Comparison of ENCODE assay signal across 13 cellular contexts in the genomic region with DNA sequence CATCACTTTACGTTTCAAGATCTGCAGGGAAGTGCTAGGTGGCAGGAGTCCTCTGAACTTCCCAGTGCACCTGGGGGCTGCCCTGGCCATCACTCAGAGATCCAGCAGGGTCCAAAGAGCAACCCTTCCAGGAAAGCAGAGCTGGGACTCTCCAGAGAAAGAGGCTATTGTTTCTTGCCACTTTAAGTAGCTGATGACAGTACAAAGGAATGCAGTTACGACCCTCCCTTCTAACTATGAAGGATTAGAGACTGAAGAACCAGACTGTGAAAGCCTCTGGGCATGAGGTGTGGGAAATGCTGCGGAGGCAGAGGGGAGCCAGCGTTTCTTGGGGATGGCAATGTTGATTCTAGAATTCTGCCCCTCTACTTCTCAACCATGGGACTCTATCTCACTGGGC.
A peak's percentile ranks its signal among the peaks of the same experiment; 100 is the strongest.
DNase-seq lines count a peak whose midpoint lies in the region; ATAC-seq, FAIRE-seq and TF ChIP-seq lines count a peak whose summit lies in the region.
"Had no signal": no experiment of that assay in that cellular context is flagged by ENCODE, and none has a peak within 500 bp of the region (broad histone marks: within the 10 kb centered on the region; RNA-seq: fewer than 3 reads in every experiment).

No MANE protein-coding gene starts in this region.

- H3K9ac ChIP-seq in HCT116 (ENCODE audit: low read length) = no peak overlapping the region

- no peaks in the 10 kb centered on the region for H4K20me1 ChIP-seq in HCT116 (ENCODE audit: insufficient read depth)

- H3K36me3 ChIP-seq in HCT116 (ENCODE audit: control insufficient read depth in 1 of 2, insufficient read depth in 2 of 2, low read length in 2 of 2) (no peaks in the 10 kb centered on the region), upper lobe of right lung (no peaks in the 10 kb centered on the region)

- TF ChIP-seq POLR2A in HCT116 (IDR thresholded peaks at IDR 0.05; ENCODE audit: borderline replicate concordance, extremely low read depth, insufficient read depth, insufficient read length) = no peak

- ATAC-seq in HCT116 (peak; percentile 78), HG03139 (IDR thresholded peaks at IDR 0.05; ENCODE audit: unreplicated experiment) (no peak), upper lobe of right lung (no peak)
- ATAC-seq: CD8-positive, alpha-beta T cell had no signal

- H3K27ac ChIP-seq in HCT116 (ENCODE audit: low read depth, low read length) = no peak overlapping the region
- H3K27ac ChIP-seq in upper lobe of right lung = no peak overlapping the region
- H3K27ac ChIP-seq: RWPE1 had no signal

- H3K9me3 ChIP-seq in HCT116 (ENCODE audit: control insufficient read depth in 1 of 2, insufficient read depth in 1 of 2, low read depth in 1 of 2, low read length in 2 of 2) (no peaks in the 10 kb centered on the region), upper lobe of right lung (no peaks in the 10 kb centered on the region)

- no peak overlapping the region for H3K4me3 ChIP-seq in HCT116 (replicated peaks in 1 of 2; ENCODE audit: low read depth in 1 of 2, low read length in 2 of 2)
- no peak overlapping the region for H3K4me3 ChIP-seq in upper lobe of right lung

- no peak for FAIRE-seq in frontal cortex (lab: Jason Lieb, UNC)
- FAIRE-seq: TTC549 had no signal

- no peaks in the 10 kb centered on the region for H3K9me2 ChIP-seq in HCT116 (ENCODE audit: insufficient read depth)

- H3K27me3 ChIP-seq in HCT116 (ENCODE audit: insufficient read depth, low read length) (no peaks in the 10 kb centered on the region), upper lobe of right lung (no peaks in the 10 kb centered on the region)

- no peak for TF ChIP-seq RAD21 in HCT116 (IDR thresholded peaks at IDR 0.05; ENCODE audit: low read depth)

- intact Hi-C loops in HCT116 (cut with micrococcal nuclease) = no loop called here
- intact Hi-C loops in upper lobe of right lung (cut with DNase I) = no loop called here

- DNase-seq in HCT116 (ENCODE audit: low read depth, low spot score) (peak; percentile 63), SW480 (ENCODE audit: low spot score) (peak; percentile 73), iPS DF 19.7 (ENCODE audit: low read depth, low spot score) (peak; percentile 54), retina (peak; percentile 52), upper lobe of right lung (no peak), frontal cortex (ENCODE audit: low spot score in 2 of 2) (no peak)
- DNase-seq: activated naive CD4-positive, alpha-beta T cell treated with anti-CD3 and anti-CD28 coated beads, Interleukin-2, amount 50 U/mL, for 16 hours; CD8-positive, alpha-beta T cell; head of caudate nucleus; Kasumi-1 had no signal

- RAD21 ChIA-PET in HCT116 (lab: Charles Lee; ENCODE audit: low non-redundant PET in 1 of 2, low total read pairs in 2 of 2, uncharacterized antibody in 2 of 2, unreplicated experiment in 2 of 2) = no interaction called here

- peak overlapping the region; percentile 23 for H2AFZ ChIP-seq in HCT116 (ENCODE audit: low read depth, low read length, poor library complexity, severe bottlenecking)

- TF ChIP-seq CTCF in HCT116 (IDR thresholded peaks at IDR 0.05 in 2 of 3, conservative IDR thresholded peaks at IDR 0.05 in 1 of 3; ENCODE audit: borderline replicate concordance in 1 of 3, insufficient read depth in 1 of 3, low read depth in 2 of 3, low read length in 2 of 3) (no peak), upper lobe of right lung (IDR thresholded peaks at IDR 0.05) (no peak)

- POLR2A ChIA-PET in HCT116 (lab: Charles Lee) = no interaction called here

- CTCF ChIA-PET in HCT116 (lab: Charles Lee) = no interaction called here

- no TSS peak for BruUV-seq in HCT116 (replicated peaks; lab: Mats Ljungman, UMichigan)

- no peaks in the 10 kb centered on the region for H3K79me2 ChIP-seq in HCT116 (ENCODE audit: insufficient read depth, low read length)

- H3K4me1 ChIP-seq in HCT116 (ENCODE audit: control insufficient read depth in 1 of 2, insufficient read depth in 2 of 2, low read length in 2 of 2) = peaks cover 8 to 46% of the 10 kb centered on the region in 2 experiments; a peak in 3 of 4 replicates
- H3K4me1 ChIP-seq in upper lobe of right lung = peaks cover 4% of the 10 kb centered on the region

- peak overlapping the region; percentile 55 for H3K4me2 ChIP-seq in HCT116 (ENCODE audit: low read length)

TF ChIP-seq in HCT116, 20 proteins besides CTCF, POLR2A, EP300 and RAD21:
- TF ChIP-seq ELF1 (IDR thresholded peaks at IDR 0.05; ENCODE audit: borderline replicate concordance, low read depth) (no peak), EZH2 (IDR thresholded peaks at IDR 0.05) (no peak), CBX3 (IDR thresholded peaks at IDR 0.05; ENCODE audit: low read depth) (0 out of 2 replicates have a peak, but pooled peaks have one; percentile 29), TCF7L2 (IDR thresholded peaks at IDR 0.05; ENCODE audit: borderline replicate concordance, extremely low read depth, insufficient read depth, insufficient read length) (no peak), YY1 (IDR thresholded peaks at IDR 0.05; ENCODE audit: extremely low read depth, insufficient replicate concordance, low read depth, low read length) (no peak), SRF (IDR thresholded peaks at IDR 0.05; ENCODE audit: low read depth) (no peak), SP1 (IDR thresholded peaks at IDR 0.05; ENCODE audit: low read depth) (peak; percentile 56; the same call in 1 of the 2 replicates), POLR2AphosphoS5 (IDR thresholded peaks at IDR 0.05; ENCODE audit: low read depth, low read length) (no peak), EGR1 (IDR thresholded peaks at IDR 0.05; ENCODE audit: low read depth) (no peak), EZH2phosphoT487 (IDR thresholded peaks at IDR 0.05; ENCODE audit: borderline replicate concordance) (no peak), ZFX (IDR thresholded peaks at IDR 0.05) (no peak), JUND (IDR thresholded peaks at IDR 0.05) (no peak)
- TF ChIP-seq, protein P1, sequence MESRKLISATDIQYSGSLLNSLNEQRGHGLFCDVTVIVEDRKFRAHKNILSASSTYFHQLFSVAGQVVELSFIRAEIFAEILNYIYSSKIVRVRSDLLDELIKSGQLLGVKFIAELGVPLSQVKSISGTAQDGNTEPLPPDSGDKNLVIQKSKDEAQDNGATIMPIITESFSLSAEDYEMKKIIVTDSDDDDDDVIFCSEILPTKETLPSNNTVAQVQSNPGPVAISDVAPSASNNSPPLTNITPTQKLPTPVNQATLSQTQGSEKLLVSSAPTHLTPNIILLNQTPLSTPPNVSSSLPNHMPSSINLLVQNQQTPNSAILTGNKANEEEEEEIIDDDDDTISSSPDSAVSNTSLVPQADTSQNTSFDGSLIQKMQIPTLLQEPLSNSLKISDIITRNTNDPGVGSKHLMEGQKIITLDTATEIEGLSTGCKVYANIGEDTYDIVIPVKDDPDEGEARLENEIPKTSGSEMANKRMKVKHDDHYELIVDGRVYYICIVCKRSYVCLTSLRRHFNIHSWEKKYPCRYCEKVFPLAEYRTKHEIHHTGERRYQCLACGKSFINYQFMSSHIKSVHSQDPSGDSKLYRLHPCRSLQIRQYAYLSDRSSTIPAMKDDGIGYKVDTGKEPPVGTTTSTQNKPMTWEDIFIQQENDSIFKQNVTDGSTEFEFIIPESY (IDR thresholded peaks at IDR 0.05; ENCODE audit: extremely low read depth, insufficient replicate concordance, low read length) = no peak
- TF ChIP-seq, protein P2, sequence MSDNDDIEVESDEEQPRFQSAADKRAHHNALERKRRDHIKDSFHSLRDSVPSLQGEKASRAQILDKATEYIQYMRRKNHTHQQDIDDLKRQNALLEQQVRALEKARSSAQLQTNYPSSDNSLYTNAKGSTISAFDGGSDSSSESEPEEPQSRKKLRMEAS (IDR thresholded peaks at IDR 0.05) = no peak
- TF ChIP-seq, protein P3, sequence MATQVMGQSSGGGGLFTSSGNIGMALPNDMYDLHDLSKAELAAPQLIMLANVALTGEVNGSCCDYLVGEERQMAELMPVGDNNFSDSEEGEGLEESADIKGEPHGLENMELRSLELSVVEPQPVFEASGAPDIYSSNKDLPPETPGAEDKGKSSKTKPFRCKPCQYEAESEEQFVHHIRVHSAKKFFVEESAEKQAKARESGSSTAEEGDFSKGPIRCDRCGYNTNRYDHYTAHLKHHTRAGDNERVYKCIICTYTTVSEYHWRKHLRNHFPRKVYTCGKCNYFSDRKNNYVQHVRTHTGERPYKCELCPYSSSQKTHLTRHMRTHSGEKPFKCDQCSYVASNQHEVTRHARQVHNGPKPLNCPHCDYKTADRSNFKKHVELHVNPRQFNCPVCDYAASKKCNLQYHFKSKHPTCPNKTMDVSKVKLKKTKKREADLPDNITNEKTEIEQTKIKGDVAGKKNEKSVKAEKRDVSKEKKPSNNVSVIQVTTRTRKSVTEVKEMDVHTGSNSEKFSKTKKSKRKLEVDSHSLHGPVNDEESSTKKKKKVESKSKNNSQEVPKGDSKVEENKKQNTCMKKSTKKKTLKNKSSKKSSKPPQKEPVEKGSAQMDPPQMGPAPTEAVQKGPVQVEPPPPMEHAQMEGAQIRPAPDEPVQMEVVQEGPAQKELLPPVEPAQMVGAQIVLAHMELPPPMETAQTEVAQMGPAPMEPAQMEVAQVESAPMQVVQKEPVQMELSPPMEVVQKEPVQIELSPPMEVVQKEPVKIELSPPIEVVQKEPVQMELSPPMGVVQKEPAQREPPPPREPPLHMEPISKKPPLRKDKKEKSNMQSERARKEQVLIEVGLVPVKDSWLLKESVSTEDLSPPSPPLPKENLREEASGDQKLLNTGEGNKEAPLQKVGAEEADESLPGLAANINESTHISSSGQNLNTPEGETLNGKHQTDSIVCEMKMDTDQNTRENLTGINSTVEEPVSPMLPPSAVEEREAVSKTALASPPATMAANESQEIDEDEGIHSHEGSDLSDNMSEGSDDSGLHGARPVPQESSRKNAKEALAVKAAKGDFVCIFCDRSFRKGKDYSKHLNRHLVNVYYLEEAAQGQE (IDR thresholded peaks at IDR 0.05; ENCODE audit: low read depth) = no peak
TF ChIP-seq in HCT116: peak in this region for 2.

Comparison
In these comparisons a context has a peak if more than half of its experiments do, and no peak if none do; other contexts are left out.
1. DNase-seq: peak in HCT116 (single experiment), SW480 (single experiment), iPS DF 19.7 (single experiment) and retina (single experiment); none in upper lobe of right lung (single experiment) and frontal cortex (0 of 2).